In the genomic region with DNA sequence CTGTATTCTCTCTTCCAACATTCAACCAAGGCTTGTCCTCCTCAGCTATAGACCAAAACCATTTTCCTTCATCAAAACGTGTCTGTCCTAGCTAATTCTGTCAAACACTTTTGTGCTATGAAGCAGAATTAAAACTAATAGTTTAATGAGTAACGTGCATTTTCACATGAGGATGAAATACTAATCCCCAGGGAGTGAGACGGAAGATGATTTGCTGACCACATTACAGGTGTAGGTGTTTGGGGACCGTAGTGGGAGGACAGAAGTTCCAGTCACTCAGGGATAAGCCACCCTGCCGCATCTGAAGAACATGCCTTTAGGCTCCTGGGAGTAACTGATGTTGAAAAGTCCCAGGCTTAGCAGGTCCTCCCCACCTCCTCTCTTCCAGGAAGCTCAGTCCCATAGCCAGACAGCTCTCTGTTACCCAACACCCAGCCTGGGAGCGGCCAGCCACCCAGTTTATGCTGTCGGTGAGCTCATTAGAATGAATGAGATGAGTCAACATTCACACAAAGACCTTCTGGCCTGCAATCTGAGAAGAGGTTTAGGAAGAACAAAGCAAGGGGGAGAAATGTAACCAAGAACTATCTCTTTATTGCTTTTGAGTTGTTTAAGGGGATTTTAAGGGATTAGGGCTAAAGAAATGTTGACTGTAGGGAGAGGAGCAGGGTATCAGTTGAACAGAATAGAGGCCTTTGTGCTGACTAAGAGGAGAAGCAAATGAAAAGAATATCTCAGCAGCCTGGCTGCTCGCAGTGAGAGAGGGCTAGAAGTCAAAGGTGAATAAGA, we compare ENCODE assay signal across 1 cellular context.
A peak's percentile ranks its signal among the peaks of the same experiment; 100 is the strongest.
TF ChIP-seq lines count a peak whose summit lies in the region.

No MANE protein-coding gene starts in this region.

TF ChIP-seq in HCT116, 20 proteins besides CTCF, POLR2A, EP300 and RAD21:
- TF ChIP-seq POLR2AphosphoS5 (IDR thresholded peaks at IDR 0.05; ENCODE audit: low read depth, low read length) (peak; percentile 52; the same call in 1 of the 2 replicates), SRF (IDR thresholded peaks at IDR 0.05; ENCODE audit: low read depth) (peak; percentile 18; the same call in 1 of the 2 replicates), YY1 (IDR thresholded peaks at IDR 0.05; ENCODE audit: extremely low read depth, insufficient replicate concordance, low read depth, low read length) (peak; percentile 35), ZNF274 (IDR thresholded peaks at IDR 0.05; ENCODE audit: low read depth, low read length) (no peak), CBX3 (IDR thresholded peaks at IDR 0.05; ENCODE audit: low read depth) (peak; percentile 64; the same call in 1 of the 2 replicates), SP1 (IDR thresholded peaks at IDR 0.05; ENCODE audit: low read depth) (peak; percentile 83), JUND (IDR thresholded peaks at IDR 0.05) (peak; percentile 90), SIN3A (IDR thresholded peaks at IDR 0.05; ENCODE audit: low read depth) (no peak), TCF7L2 (IDR thresholded peaks at IDR 0.05; ENCODE audit: borderline replicate concordance, extremely low read depth, insufficient read depth, insufficient read length) (peak; percentile 88), EZH2phosphoT487 (IDR thresholded peaks at IDR 0.05; ENCODE audit: borderline replicate concordance) (no peak), ELF1 (IDR thresholded peaks at IDR 0.05; ENCODE audit: borderline replicate concordance, low read depth) (no peak), EGR1 (IDR thresholded peaks at IDR 0.05; ENCODE audit: low read depth) (no peak), CEBPB (IDR thresholded peaks at IDR 0.05; ENCODE audit: low read depth) (peak; percentile 90), EZH2 (IDR thresholded peaks at IDR 0.05) (no peak), FOSL1 (IDR thresholded peaks at IDR 0.05; ENCODE audit: low read depth) (peak; percentile 86), ZFX (IDR thresholded peaks at IDR 0.05) (no peak)
- TF ChIP-seq, protein P1, sequence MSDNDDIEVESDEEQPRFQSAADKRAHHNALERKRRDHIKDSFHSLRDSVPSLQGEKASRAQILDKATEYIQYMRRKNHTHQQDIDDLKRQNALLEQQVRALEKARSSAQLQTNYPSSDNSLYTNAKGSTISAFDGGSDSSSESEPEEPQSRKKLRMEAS (IDR thresholded peaks at IDR 0.05) = peak; percentile 41; the same call in 1 of the 2 replicates
- TF ChIP-seq, protein P2, sequence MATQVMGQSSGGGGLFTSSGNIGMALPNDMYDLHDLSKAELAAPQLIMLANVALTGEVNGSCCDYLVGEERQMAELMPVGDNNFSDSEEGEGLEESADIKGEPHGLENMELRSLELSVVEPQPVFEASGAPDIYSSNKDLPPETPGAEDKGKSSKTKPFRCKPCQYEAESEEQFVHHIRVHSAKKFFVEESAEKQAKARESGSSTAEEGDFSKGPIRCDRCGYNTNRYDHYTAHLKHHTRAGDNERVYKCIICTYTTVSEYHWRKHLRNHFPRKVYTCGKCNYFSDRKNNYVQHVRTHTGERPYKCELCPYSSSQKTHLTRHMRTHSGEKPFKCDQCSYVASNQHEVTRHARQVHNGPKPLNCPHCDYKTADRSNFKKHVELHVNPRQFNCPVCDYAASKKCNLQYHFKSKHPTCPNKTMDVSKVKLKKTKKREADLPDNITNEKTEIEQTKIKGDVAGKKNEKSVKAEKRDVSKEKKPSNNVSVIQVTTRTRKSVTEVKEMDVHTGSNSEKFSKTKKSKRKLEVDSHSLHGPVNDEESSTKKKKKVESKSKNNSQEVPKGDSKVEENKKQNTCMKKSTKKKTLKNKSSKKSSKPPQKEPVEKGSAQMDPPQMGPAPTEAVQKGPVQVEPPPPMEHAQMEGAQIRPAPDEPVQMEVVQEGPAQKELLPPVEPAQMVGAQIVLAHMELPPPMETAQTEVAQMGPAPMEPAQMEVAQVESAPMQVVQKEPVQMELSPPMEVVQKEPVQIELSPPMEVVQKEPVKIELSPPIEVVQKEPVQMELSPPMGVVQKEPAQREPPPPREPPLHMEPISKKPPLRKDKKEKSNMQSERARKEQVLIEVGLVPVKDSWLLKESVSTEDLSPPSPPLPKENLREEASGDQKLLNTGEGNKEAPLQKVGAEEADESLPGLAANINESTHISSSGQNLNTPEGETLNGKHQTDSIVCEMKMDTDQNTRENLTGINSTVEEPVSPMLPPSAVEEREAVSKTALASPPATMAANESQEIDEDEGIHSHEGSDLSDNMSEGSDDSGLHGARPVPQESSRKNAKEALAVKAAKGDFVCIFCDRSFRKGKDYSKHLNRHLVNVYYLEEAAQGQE (IDR thresholded peaks at IDR 0.05; ENCODE audit: low read depth) = no peak
- TF ChIP-seq, protein P3, sequence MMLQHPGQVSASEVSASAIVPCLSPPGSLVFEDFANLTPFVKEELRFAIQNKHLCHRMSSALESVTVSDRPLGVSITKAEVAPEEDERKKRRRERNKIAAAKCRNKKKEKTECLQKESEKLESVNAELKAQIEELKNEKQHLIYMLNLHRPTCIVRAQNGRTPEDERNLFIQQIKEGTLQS (IDR thresholded peaks at IDR 0.05) = no peak
- TF ChIP-seq, protein P4, sequence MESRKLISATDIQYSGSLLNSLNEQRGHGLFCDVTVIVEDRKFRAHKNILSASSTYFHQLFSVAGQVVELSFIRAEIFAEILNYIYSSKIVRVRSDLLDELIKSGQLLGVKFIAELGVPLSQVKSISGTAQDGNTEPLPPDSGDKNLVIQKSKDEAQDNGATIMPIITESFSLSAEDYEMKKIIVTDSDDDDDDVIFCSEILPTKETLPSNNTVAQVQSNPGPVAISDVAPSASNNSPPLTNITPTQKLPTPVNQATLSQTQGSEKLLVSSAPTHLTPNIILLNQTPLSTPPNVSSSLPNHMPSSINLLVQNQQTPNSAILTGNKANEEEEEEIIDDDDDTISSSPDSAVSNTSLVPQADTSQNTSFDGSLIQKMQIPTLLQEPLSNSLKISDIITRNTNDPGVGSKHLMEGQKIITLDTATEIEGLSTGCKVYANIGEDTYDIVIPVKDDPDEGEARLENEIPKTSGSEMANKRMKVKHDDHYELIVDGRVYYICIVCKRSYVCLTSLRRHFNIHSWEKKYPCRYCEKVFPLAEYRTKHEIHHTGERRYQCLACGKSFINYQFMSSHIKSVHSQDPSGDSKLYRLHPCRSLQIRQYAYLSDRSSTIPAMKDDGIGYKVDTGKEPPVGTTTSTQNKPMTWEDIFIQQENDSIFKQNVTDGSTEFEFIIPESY (IDR thresholded peaks at IDR 0.05; ENCODE audit: extremely low read depth, insufficient replicate concordance, low read length) = peak; percentile 40
